ENCODE assay signal across 1 cellular context in the genomic region with DNA sequence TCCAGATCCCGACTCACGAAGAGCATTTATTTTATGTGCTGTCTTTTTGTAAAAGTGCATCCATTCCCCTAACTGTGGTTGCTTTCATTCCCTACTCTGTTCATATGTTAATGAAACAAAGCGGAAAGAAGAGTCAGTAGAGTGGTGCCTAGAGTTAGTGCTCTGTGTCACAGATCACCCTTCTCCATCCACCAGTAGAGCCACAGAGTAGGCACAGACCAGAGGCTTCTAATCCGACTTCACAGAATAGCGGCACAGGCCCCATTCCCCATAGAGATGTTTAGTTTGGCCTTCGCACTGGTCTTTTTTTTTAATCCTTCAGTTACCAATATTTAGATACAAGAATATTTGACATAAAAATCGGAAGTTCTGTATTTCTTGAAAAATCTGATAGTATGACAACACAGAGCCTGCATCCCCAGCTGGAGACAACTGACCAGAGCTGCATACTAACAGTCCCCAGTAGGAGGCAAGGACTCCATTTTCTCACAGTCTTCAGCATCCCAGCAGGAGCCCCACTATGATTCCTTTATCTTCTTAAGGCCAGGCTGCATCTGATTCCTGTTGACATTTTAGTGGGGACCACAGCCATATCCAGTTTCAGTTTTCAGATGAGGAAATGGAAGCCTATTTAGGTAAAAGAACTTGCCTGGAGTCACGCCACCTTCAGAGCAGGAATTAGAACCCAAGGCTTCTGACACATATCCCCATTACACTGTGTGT.
TF ChIP-seq lines count a peak whose summit lies in the region.

No MANE protein-coding gene starts in this region.

TF ChIP-seq in H1, 55 proteins besides CTCF, POLR2A, EP300 and RAD21:
- TF ChIP-seq YY1 (IDR thresholded peaks at IDR 0.05; ENCODE audit: low read depth, low read length) (peak; percentile 41; the same call in 1 of the 2 replicates), NANOG (IDR thresholded peaks at IDR 0.05; ENCODE audit: insufficient read depth, low read depth, low read length, poor library complexity, severe bottlenecking) (peak; percentile 19), CBX8 (IDR thresholded peaks at IDR 0.05; ENCODE audit: borderline replicate concordance, low read depth, low read length) (no peak), KDM1A (IDR thresholded peaks at IDR 0.05; ENCODE audit: borderline replicate concordance, low read length) (no peak), RFX5 (IDR thresholded peaks at IDR 0.05; ENCODE audit: borderline replicate concordance, low read depth, low read length) (no peak), HDAC2 (IDR thresholded peaks at IDR 0.05; ENCODE audit: borderline replicate concordance in 1 of 2, low read depth in 2 of 2, low read length in 2 of 2) (0 out of 4 replicates have a peak, but pooled peaks of 1 of the 2 experiments have one; percentile 35)
TF ChIP-seq in H1: peak in this region for 3.
